In genomic region chr6:37555040-37555781, GRCh38 we compare ENCODE assay signal across 22 cellular contexts. TPM values are rescaled to one million over a fixed set of nuclear protein-coding genes. Genes with fewer than 3 reads are reported as not detected.
DNase-seq lines count a peak whose midpoint lies in the region; ATAC-seq, FAIRE-seq and TF ChIP-seq lines count a peak whose summit lies in the region.
"Had no signal": no experiment of that assay in that cellular context is flagged by ENCODE, and none has a peak within 500 bp of the region (broad histone marks: within the 10 kb centered on the region; RNA-seq: fewer than 3 reads in every experiment).

No MANE protein-coding gene starts in this region.

- H3K27ac ChIP-seq in Panc1 (ENCODE audit: low read length), result peak overlapping the region; percentile 90
- H3K27ac ChIP-seq: breast epithelium, prostate gland, thyroid gland had no signal

- H3K4me1 ChIP-seq in Panc1 (ENCODE audit: control insufficient read depth, insufficient read depth, low read length), result peaks cover 77% of the 10 kb centered on the region
- H3K4me1 ChIP-seq: breast epithelium, prostate gland, thyroid gland had no signal

- no peaks in the 10 kb centered on the region for H3K36me3 ChIP-seq in Panc1 (ENCODE audit: control insufficient read depth, insufficient read depth, low read length)
- H3K36me3 ChIP-seq: breast epithelium, prostate gland, thyroid gland had no signal

- peak overlapping the region in 7 of 8 donors; percentile 37 to 77 (median 49) for H3K4me3 Mint-ChIP-seq in naive B cell
- H3K4me3 Mint-ChIP-seq in T-cell, result no peak overlapping the region
- H3K4me3 Mint-ChIP-seq: activated naive CD8-positive, alpha-beta T cell treated with anti-CD3 and anti-CD28 coated beads, Interleukin-2, amount 10 ng/mL, durations not matched to agents 7 days and 5 days had no signal

- no peaks in the 10 kb centered on the region for H3K27me3 Mint-ChIP-seq in naive B cell
- no peaks in the 10 kb centered on the region for H3K27me3 Mint-ChIP-seq in T-cell
- H3K27me3 Mint-ChIP-seq: naive thymus-derived CD8-positive, alpha-beta T cell had no signal

- peak; percentile 76 for TF ChIP-seq POLR2A in GM12892 (IDR thresholded peaks at IDR 0.05; ENCODE audit: low read depth, low read length)

- peak; percentile 35 for ATAC-seq in Panc1
- ATAC-seq in naive B cell (ENCODE audit: low read depth in 2 of 2), result peak; percentile 14 to 20
- ATAC-seq in T-cell (replicated peaks in 1 of 4), result no peak
- ATAC-seq: esophagus mucosa; naive thymus-derived CD8-positive, alpha-beta T cell had no signal

- in situ Hi-C loops in Caki2 (cut with HindIII; ENCODE audit: low pct_unique_long_range_greater_than_20kb, low sequenced_read_pairs), result no loop called here
- in situ Hi-C loops in Panc1 (cut with HindIII; ENCODE audit: low pct_unique_long_range_greater_than_20kb, low sequenced_read_pairs), result no loop called here

- no peak overlapping the region for H3K4me3 ChIP-seq in Panc1 (ENCODE audit: low read depth in 2 of 2, low read length in 2 of 2)
- H3K4me3 ChIP-seq: breast epithelium, lung, prostate gland, thyroid gland had no signal

- no peaks in the 10 kb centered on the region for H3K36me3 Mint-ChIP-seq in naive B cell
- peaks cover 3% of the 10 kb centered on the region for H3K36me3 Mint-ChIP-seq in T-cell
- H3K36me3 Mint-ChIP-seq: activated naive CD8-positive, alpha-beta T cell treated with anti-CD3 and anti-CD28 coated beads, Interleukin-2, amount 10 ng/mL, durations not matched to agents 7 days and 5 days; naive thymus-derived CD8-positive, alpha-beta T cell had no signal

- H3K9me3 ChIP-seq in Panc1 (ENCODE audit: control insufficient read depth, insufficient read depth, low read depth, low read length), result no peaks in the 10 kb centered on the region
- H3K9me3 ChIP-seq: breast epithelium, prostate gland, thyroid gland had no signal

- CTCF ChIA-PET in Panc1 (lab: Charles Lee) (interaction anchor here (0.5 to 1.2 kb wide), 3 partner anchors 8 to 57 kb away, joined by 3 to 4 read pairs (median 3); no protein-coding TSS in a partner anchor), T-cell (lab: Charles Lee) (interaction anchor here in 1 of 2 donors (0.6 kb wide), 1 partner anchor 235 kb away, joined by 5 read pairs; no protein-coding TSS in a partner anchor)

- no peaks in the 10 kb centered on the region for H3K27me3 ChIP-seq in Panc1 (ENCODE audit: control insufficient read depth, insufficient read depth, low read length)
- H3K27me3 ChIP-seq: breast epithelium, thyroid gland had no signal

- H3K27ac Mint-ChIP-seq in naive B cell, result peak overlapping the region; percentile 39 to 93 (median 71)
- no peak overlapping the region for H3K27ac Mint-ChIP-seq in T-cell
- H3K27ac Mint-ChIP-seq: activated naive CD8-positive, alpha-beta T cell treated with anti-CD3 and anti-CD28 coated beads, Interleukin-2, amount 10 ng/mL, durations not matched to agents 7 days and 5 days had no signal

- H3K9me3 Mint-ChIP-seq in naive B cell, result no peaks in the 10 kb centered on the region
- no peaks in the 10 kb centered on the region for H3K9me3 Mint-ChIP-seq in T-cell
- H3K9me3 Mint-ChIP-seq: activated naive CD8-positive, alpha-beta T cell treated with anti-CD3 and anti-CD28 coated beads, Interleukin-2, amount 10 ng/mL, durations not matched to agents 7 days and 5 days; HFFc6; naive thymus-derived CD8-positive, alpha-beta T cell had no signal

- H3K4me1 Mint-ChIP-seq in naive B cell (peaks cover 68 to 96% (median 73%) of the 10 kb centered on the region in 3 donors), T-cell (peaks cover 24 to 45% (median 29%) of the 10 kb centered on the region in 3 donors)

- DNase-seq in Caki2 (ENCODE audit: low read depth), result peak; percentile 85
- DNase-seq in GM12892 (ENCODE audit: insufficient read length), result no peak
- DNase-seq in Panc1 (ENCODE audit: low read depth, low spot score), result no peak
- DNase-seq in naive B cell, result no peak
- DNase-seq in LoVo (ENCODE audit: low spot score), result no peak
- DNase-seq in T-cell, result no peak
- no peak for DNase-seq in glomerular visceral epithelial cell (ENCODE audit: extremely low spot score)
- no peak for DNase-seq in NK-92 (lab: John Stamatoyannopoulos, UW; ENCODE audit: unreplicated experiment)
- DNase-seq: activated naive CD8-positive, alpha-beta T cell treated with anti-CD3 and anti-CD28 coated beads, Interleukin-2, amount 10 ng/mL, durations not matched to agents 7 days and 5 days; COR-L47; GF-D8; naive thymus-derived CD8-positive, alpha-beta T cell; NCI-H187; NCI-H446 treated with DMSO at 0.1 percent for 48 hours; small intestine; thyroid gland had no signal

- TF ChIP-seq CTCF in Panc1 (IDR thresholded peaks at IDR 0.05), result no peak

- POLR2A ChIA-PET in Panc1 (lab: Charles Lee), result interaction anchor here (0.7 kb wide), 1 partner anchor 22 kb away, joined by 5 read pairs; no protein-coding TSS in a partner anchor
- POLR2A ChIA-PET in T-cell (lab: Charles Lee), result interaction anchor here in 1 of 2 donors (0.6 kb wide), 1 partner anchor 43 kb away, joined by 3 read pairs; no protein-coding TSS in a partner anchor

- BruUV-seq in Panc1 (replicated peaks; lab: Mats Ljungman, UMichigan), result no TSS peak

- FAIRE-seq in GM12892 (lab: Jason Lieb, UNC), result peak; percentile 86
- FAIRE-seq: small intestine, TTC549 had no signal

- intact Hi-C loops in Panc1 (cut with micrococcal nuclease; ENCODE audit: unreplicated experiment), result no loop called here

RNA-seq across cellular contexts. Expression of gene CCDC167, which starts 55.5 kb away (rescaled TPM):
- 101 and 145 TPM in 2 replicates for total RNA-seq in Caki2 (2014; rRNA removed; shearing (Covaris generic); ENCODE audit: low replicate concordance)
- polyA plus RNA-seq in GM12892 (2012; ENCODE audit: missing spikeins), result 128 TPM
- total RNA-seq in Panc1 (2021; ENCODE audit: unreplicated experiment), result 57.6 TPM
- 48.1 TPM for polyA plus RNA-seq in Panc1 (2012; ENCODE audit: insufficient read length)
- polyA plus RNA-seq in naive B cell (ENCODE audit: low read depth in 6 of 6), result 10 to 100 TPM; 35.2 to 61.3 (median 52.4) TPM
- total RNA-seq in T-cell, result 10 to 100 TPM; 14.3 to 25.2 (median 17.8) TPM

Comparison
In these comparisons a context has a peak if more than half of its experiments do, and no peak if none do; other contexts are left out.
1. ATAC-seq: peak in Panc1 (single experiment) and naive B cell (2 of 2); none in T-cell (0 of 4).
2. H3K27ac Mint-ChIP-seq: peak in naive B cell (6 of 6); none in T-cell (0 of 2).
3. H3K4me3 Mint-ChIP-seq: peak in naive B cell (7 of 8); none in T-cell (0 of 3).